Comparison of ENCODE assay signal across 16 cellular contexts in the genomic region with DNA sequence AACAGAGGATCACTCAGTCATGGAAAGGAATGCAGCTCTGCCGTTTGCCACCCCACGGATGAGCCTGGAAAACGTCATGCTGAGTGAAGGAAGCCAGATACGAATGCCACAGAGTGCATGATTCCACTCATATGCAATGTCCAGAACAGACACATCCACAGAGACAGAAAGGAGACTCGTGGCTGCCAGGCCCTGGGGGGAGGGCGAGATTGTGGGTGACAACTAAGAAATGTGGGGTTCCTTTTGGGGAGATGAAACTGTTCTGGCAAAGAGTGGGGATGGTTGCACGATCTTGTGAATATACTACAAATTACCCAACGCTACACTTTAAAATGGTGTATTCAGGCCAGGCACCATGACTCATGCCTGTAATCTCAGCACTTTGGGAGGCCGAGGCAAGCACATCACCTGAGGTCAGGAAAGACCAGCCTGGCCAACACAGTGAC. TPM values are rescaled to one million over a fixed set of nuclear protein-coding genes. Genes with fewer than 3 reads are reported as not detected.
DNase-seq lines count a peak whose midpoint lies in the region; ATAC-seq and TF ChIP-seq lines count a peak whose summit lies in the region.
"Had no signal": no experiment of that assay in that cellular context is flagged by ENCODE, and none has a peak within 500 bp of the region (broad histone marks: within the 10 kb centered on the region; RNA-seq: fewer than 3 reads in every experiment).

No MANE protein-coding gene starts in this region.

- H3K4me3 Mint-ChIP-seq in activated T-cell treated with anti-CD3 and anti-CD28 coated beads, Interleukin-2, amount 50 U/mL, for 24 hours: no peak overlapping the region
- no peak overlapping the region for H3K4me3 Mint-ChIP-seq in activated T-cell treated with anti-CD3 and anti-CD28 coated beads, Interleukin-2, amount 50 U/mL, for 4 hours
- peak overlapping the region; percentile 3 for H3K4me3 Mint-ChIP-seq in activated CD8-positive, alpha-beta T cell treated with anti-CD3 and anti-CD28 coated beads for 36 hours
- H3K4me3 Mint-ChIP-seq in stimulated activated naive CD8-positive, alpha-beta T cell treated with anti-CD3 and anti-CD28 coated beads, Interleukin-15, amount 100 ng/mL, for 72 hours: peak overlapping the region; percentile 35 to 60
- H3K4me3 Mint-ChIP-seq: activated naive CD4-positive, alpha-beta T cell treated with anti-CD3 and anti-CD28 coated beads for 36 hours had no signal

- H3K36me3 ChIP-seq in left ventricle myocardium inferior: no peaks in the 10 kb centered on the region
- no peaks in the 10 kb centered on the region for H3K36me3 ChIP-seq in aorta (ENCODE audit: control insufficient read depth in 1 of 2, insufficient read depth in 2 of 2, low read length in 1 of 2)

- no peak for ATAC-seq in activated T-cell treated with anti-CD3 and anti-CD28 coated beads, Interleukin-2, amount 50 U/mL, for 4 hours
- ATAC-seq in activated CD8-positive, alpha-beta T cell treated with anti-CD3 and anti-CD28 coated beads for 36 hours: no peak
- ATAC-seq in stimulated activated naive CD8-positive, alpha-beta T cell treated with anti-CD3 and anti-CD28 coated beads, Interleukin-15, amount 100 ng/mL, for 72 hours: peak; percentile 26
- no peak for ATAC-seq in aorta (ENCODE audit: low FRiP score)

- H3K27me3 Mint-ChIP-seq in activated T-cell treated with anti-CD3 and anti-CD28 coated beads, Interleukin-2, amount 50 U/mL, for 24 hours: peaks cover 14% of the 10 kb centered on the region
- H3K27me3 Mint-ChIP-seq in activated T-cell treated with anti-CD3 and anti-CD28 coated beads, Interleukin-2, amount 50 U/mL, for 4 hours (ENCODE audit: low read depth): peaks cover 15% of the 10 kb centered on the region
- H3K27me3 Mint-ChIP-seq in activated CD8-positive, alpha-beta T cell treated with anti-CD3 and anti-CD28 coated beads for 36 hours: peaks cover 6% of the 10 kb centered on the region
- H3K27me3 Mint-ChIP-seq in stimulated activated naive CD8-positive, alpha-beta T cell treated with anti-CD3 and anti-CD28 coated beads, Interleukin-15, amount 100 ng/mL, for 72 hours: peaks cover 17% of the 10 kb centered on the region

- intact Hi-C loops in activated CD8-positive, alpha-beta T cell treated with anti-CD3 and anti-CD28 coated beads for 36 hours (cut with micrococcal nuclease): no loop called here
- intact Hi-C loops in left ventricle myocardium inferior (cut with micrococcal nuclease) (no loop called here), aorta (cut with DNase I) (no loop called here)

- H3K27ac ChIP-seq in left ventricle myocardium inferior (replicated peaks) (peak overlapping the region; percentile 80), aorta (ENCODE audit: low read depth in 1 of 2, low read length in 2 of 2) (no peak overlapping the region)

- no peak for TF ChIP-seq CTCF in activated CD8-positive, alpha-beta T cell treated with anti-CD3 and anti-CD28 coated beads for 36 hours (IDR thresholded peaks at IDR 0.05)
- no peak for TF ChIP-seq CTCF in left ventricle myocardium inferior (IDR thresholded peaks at IDR 0.05; ENCODE audit: borderline replicate concordance)

- WGBS in aorta, 2 donors: 71 to 76% methylated on average over 9 of the region's 9 CpGs

- no peaks in the 10 kb centered on the region for H3K9me3 Mint-ChIP-seq in activated T-cell treated with anti-CD3 and anti-CD28 coated beads, Interleukin-2, amount 50 U/mL, for 24 hours
- H3K9me3 Mint-ChIP-seq in activated T-cell treated with anti-CD3 and anti-CD28 coated beads, Interleukin-2, amount 50 U/mL, for 4 hours: no peaks in the 10 kb centered on the region
- H3K9me3 Mint-ChIP-seq in activated CD8-positive, alpha-beta T cell treated with anti-CD3 and anti-CD28 coated beads for 36 hours: no peaks in the 10 kb centered on the region
- H3K9me3 Mint-ChIP-seq in stimulated activated naive CD8-positive, alpha-beta T cell treated with anti-CD3 and anti-CD28 coated beads, Interleukin-15, amount 100 ng/mL, for 72 hours: no peaks in the 10 kb centered on the region
- H3K9me3 Mint-ChIP-seq: activated naive CD4-positive, alpha-beta T cell treated with anti-CD3 and anti-CD28 coated beads for 36 hours had no signal

- H3K4me1 ChIP-seq in left ventricle myocardium inferior (peaks cover 14% of the 10 kb centered on the region), aorta (ENCODE audit: control insufficient read depth in 1 of 2, insufficient read depth in 2 of 2, low read length in 2 of 2) (no peaks in the 10 kb centered on the region)

- DNase-seq in activated T-cell treated with anti-CD3 and anti-CD28 coated beads, Interleukin-2, amount 50 U/mL, for 24 hours: no peak
- DNase-seq in activated T-cell treated with anti-CD3 and anti-CD28 coated beads, Interleukin-2, amount 50 U/mL, for 4 hours: no peak
- no peak for DNase-seq in activated CD8-positive, alpha-beta T cell treated with anti-CD3 and anti-CD28 coated beads for 36 hours
- DNase-seq in left ventricle myocardium inferior (no peak), aorta (no peak), DMS153 treated with DMSO at 0.1 percent for 48 hours (lab: John Stamatoyannopoulos, UW; ENCODE audit: unreplicated experiment) (no peak), COLO829 (ENCODE audit: low spot score) (no peak)
- no peak for DNase-seq in stimulated activated naive CD8-positive, alpha-beta T cell treated with anti-CD3 and anti-CD28 coated beads, Interleukin-15, amount 100 ng/mL, for 72 hours
- DNase-seq: dermis blood vessel endothelial cell, DMS79 treated with DMSO at 0.1 percent for 48 hours, NCI-H1092, NCI-H69, SHP77 treated with DMSO at 0.1 percent for 48 hours had no signal

- POLR2A ChIA-PET in activated CD8-positive, alpha-beta T cell treated with anti-CD3 and anti-CD28 coated beads for 36 hours (lab: Charles Lee): no interaction called here

- peaks cover 22% of the 10 kb centered on the region for H3K4me1 Mint-ChIP-seq in activated T-cell treated with anti-CD3 and anti-CD28 coated beads, Interleukin-2, amount 50 U/mL, for 24 hours (ENCODE audit: low read depth)
- peaks cover 20% of the 10 kb centered on the region for H3K4me1 Mint-ChIP-seq in activated T-cell treated with anti-CD3 and anti-CD28 coated beads, Interleukin-2, amount 50 U/mL, for 4 hours (ENCODE audit: low read depth)
- peaks cover 19% of the 10 kb centered on the region for H3K4me1 Mint-ChIP-seq in activated CD8-positive, alpha-beta T cell treated with anti-CD3 and anti-CD28 coated beads for 36 hours (ENCODE audit: low read depth)
- peaks cover 40% of the 10 kb centered on the region for H3K4me1 Mint-ChIP-seq in stimulated activated naive CD8-positive, alpha-beta T cell treated with anti-CD3 and anti-CD28 coated beads, Interleukin-15, amount 100 ng/mL, for 72 hours

- H3K27me3 ChIP-seq in left ventricle myocardium inferior (ENCODE audit: low read depth) (peaks cover 37% of the 10 kb centered on the region), aorta (ENCODE audit: control insufficient read depth in 1 of 2, insufficient read depth in 2 of 2, low read length in 1 of 2) (no peaks in the 10 kb centered on the region)

- H3K36me3 Mint-ChIP-seq in activated T-cell treated with anti-CD3 and anti-CD28 coated beads, Interleukin-2, amount 50 U/mL, for 24 hours (ENCODE audit: low read depth): no peaks in the 10 kb centered on the region
- no peaks in the 10 kb centered on the region for H3K36me3 Mint-ChIP-seq in activated T-cell treated with anti-CD3 and anti-CD28 coated beads, Interleukin-2, amount 50 U/mL, for 4 hours (ENCODE audit: insufficient read depth)
- H3K36me3 Mint-ChIP-seq in activated CD8-positive, alpha-beta T cell treated with anti-CD3 and anti-CD28 coated beads for 36 hours (ENCODE audit: low read depth): no peaks in the 10 kb centered on the region

- CTCF ChIA-PET in activated CD8-positive, alpha-beta T cell treated with anti-CD3 and anti-CD28 coated beads for 36 hours (lab: Charles Lee): no interaction called here

- H3K9me3 ChIP-seq in left ventricle myocardium inferior (replicated peaks) (no peaks in the 10 kb centered on the region), aorta (ENCODE audit: control insufficient read depth, low read length) (no peaks in the 10 kb centered on the region)

- H3K4me3 ChIP-seq in left ventricle myocardium inferior (no peak overlapping the region), aorta (ENCODE audit: low read length in 2 of 2) (no peak overlapping the region)
- H3K4me3 ChIP-seq: lung had no signal

- peak overlapping the region; percentile 24 for H3K27ac Mint-ChIP-seq in activated T-cell treated with anti-CD3 and anti-CD28 coated beads, Interleukin-2, amount 50 U/mL, for 24 hours
- peak overlapping the region; percentile 81 for H3K27ac Mint-ChIP-seq in activated CD8-positive, alpha-beta T cell treated with anti-CD3 and anti-CD28 coated beads for 36 hours
- H3K27ac Mint-ChIP-seq in stimulated activated naive CD8-positive, alpha-beta T cell treated with anti-CD3 and anti-CD28 coated beads, Interleukin-15, amount 100 ng/mL, for 72 hours: peak overlapping the region; percentile 93 to 94
- H3K27ac Mint-ChIP-seq: progenitor cell of endocrine pancreas had no signal

RNA-seq across cellular contexts. Expression of gene NAPA, which starts 27.2 kb away (rescaled TPM):
- total RNA-seq in activated T-cell treated with anti-CD3 and anti-CD28 coated beads, Interleukin-2, amount 50 U/mL, for 4 hours: 100 to 1,000 TPM in 2 of 3 donors, 10 to 100 TPM in 1; 94.5 to 106 (median 106) TPM
- total RNA-seq in activated CD8-positive, alpha-beta T cell treated with anti-CD3 and anti-CD28 coated beads for 36 hours: 10 to 100 TPM; 43.9 to 47.2 TPM
- total RNA-seq in left ventricle myocardium inferior (120 TPM), aorta (10 to 100 TPM; 63.5 to 79.8 TPM)
- polyA plus RNA-seq in aorta: 10 to 100 TPM; 61.7 to 94.0 TPM

RNA-seq across cellular contexts. Expression of gene ZNF541, which starts 30.9 kb away (rescaled TPM):
- total RNA-seq in activated T-cell treated with anti-CD3 and anti-CD28 coated beads, Interleukin-2, amount 50 U/mL, for 4 hours: under 1 TPM; 0.11 to 0.22 (median 0.13) TPM
- total RNA-seq in activated CD8-positive, alpha-beta T cell treated with anti-CD3 and anti-CD28 coated beads for 36 hours: under 1 TPM; 0.29 to 0.41 TPM
- total RNA-seq in left ventricle myocardium inferior (0.99 TPM), aorta (under 1 TPM; 0.13 to 0.30 TPM)
- polyA plus RNA-seq in aorta: under 1 TPM in 1 of 2 donors, not detected in 1; 0.38 TPM
- total RNA-seq: progenitor cell of endocrine pancreas had no signal

RNA-seq across cellular contexts. Expression of gene KPTN, which starts 58.0 kb away (rescaled TPM):
- total RNA-seq in activated T-cell treated with anti-CD3 and anti-CD28 coated beads, Interleukin-2, amount 50 U/mL, for 4 hours: 10 to 100 TPM; 12.3 to 17.4 (median 14.9) TPM
- 10 to 100 TPM; 10.4 to 11.0 TPM for total RNA-seq in activated CD8-positive, alpha-beta T cell treated with anti-CD3 and anti-CD28 coated beads for 36 hours
- total RNA-seq in left ventricle myocardium inferior (10.9 TPM), aorta (1 to 10 TPM; 3.0 to 4.3 TPM)
- polyA plus RNA-seq in aorta: 10 to 100 TPM; 12.3 to 24.8 TPM

Comparison
In these comparisons a context has a peak if more than half of its experiments do, and no peak if none do; other contexts are left out.
1. H3K27ac Mint-ChIP-seq: peak in every context shown above with its lines; median percentile 94 in stimulated activated naive CD8-positive, alpha-beta T cell treated with anti-CD3 and anti-CD28 coated beads, Interleukin-15, amount 100 ng/mL, for 72 hours; 81 in activated CD8-positive, alpha-beta T cell treated with anti-CD3 and anti-CD28 coated beads for 36 hours; 24 in activated T-cell treated with anti-CD3 and anti-CD28 coated beads, Interleukin-2, amount 50 U/mL, for 24 hours.
2. H3K4me3 Mint-ChIP-seq: peak in activated CD8-positive, alpha-beta T cell treated with anti-CD3 and anti-CD28 coated beads for 36 hours (single experiment) and stimulated activated naive CD8-positive, alpha-beta T cell treated with anti-CD3 and anti-CD28 coated beads, Interleukin-15, amount 100 ng/mL, for 72 hours (2 of 2); none in activated T-cell treated with anti-CD3 and anti-CD28 coated beads, Interleukin-2, amount 50 U/mL, for 24 hours (single experiment) and activated T-cell treated with anti-CD3 and anti-CD28 coated beads, Interleukin-2, amount 50 U/mL, for 4 hours (single experiment).